In genomic region chr12:108690799-108691153, GRCh38 we compare ENCODE assay signal across 8 cellular contexts. TPM values are rescaled to one million over a fixed set of nuclear protein-coding genes. Genes with fewer than 3 reads are reported as not detected.
DNase-seq lines count a peak whose midpoint lies in the region; ATAC-seq and TF ChIP-seq lines count a peak whose summit lies in the region.

No MANE protein-coding gene starts in this region.

- no peaks in the 10 kb centered on the region for H3K27me3 ChIP-seq in hepatocyte

- no peaks in the 10 kb centered on the region for H3K9me3 ChIP-seq in hepatocyte (ENCODE audit: low read depth)

- H3K36me3 ChIP-seq in hepatocyte (replicated peaks; ENCODE audit: insufficient read depth, low read depth): no peaks in the 10 kb centered on the region

- ATAC-seq in activated CD4-positive, alpha-beta T cell treated with anti-CD3 and anti-CD28 coated beads for 36 hours: no peak
- no peak for ATAC-seq in activated B cell treated with CpG ODN at 0.5 μM for 24 hours (ENCODE audit: low read depth)

- DNase-seq in activated CD4-positive, alpha-beta T cell treated with anti-CD3 and anti-CD28 coated beads for 36 hours: no peak
- no peak for DNase-seq in activated CD4-positive, alpha-beta T cell treated with anti-CD3 and anti-CD28 coated beads for 48 hours
- DNase-seq in activated B cell treated with CpG ODN at 0.5 μM for 24 hours: no peak
- peak; percentile 18 for DNase-seq in hepatocyte (ENCODE audit: low spot score)
- DNase-seq in substantia nigra (lab: John Stamatoyannopoulos, UW): no peak
- no peak for DNase-seq in SKM-1 treated with dmso at 0.1 percent for 144 hours (lab: John Stamatoyannopoulos, UW; ENCODE audit: unreplicated experiment)
- no peak for DNase-seq in NCI-H1105 (lab: John Stamatoyannopoulos, UW)
- DNase-seq in stimulated activated CD4-positive, alpha-beta T cell treated with anti-CD3 and anti-CD28 coated beads, Interleukin-2, amount 100 ng/mL, for 24 hours: no peak

- peaks cover 37% of the 10 kb centered on the region for H3K4me1 ChIP-seq in hepatocyte (ENCODE audit: insufficient read depth)

- TF ChIP-seq CTCF in activated B cell treated with CpG ODN at 0.5 μM for 24 hours (IDR thresholded peaks at IDR 0.05) (no peak), hepatocyte (IDR thresholded peaks at IDR 0.05; ENCODE audit: poor library complexity) (no peak)

- no peaks in the 10 kb centered on the region for H3K9me2 ChIP-seq in hepatocyte (replicated peaks; ENCODE audit: insufficient read depth)

- H3K79me2 ChIP-seq in hepatocyte: peaks cover 70% of the 10 kb centered on the region

- peak overlapping the region; percentile 96 for H3K27ac Mint-ChIP-seq in activated CD4-positive, alpha-beta T cell treated with anti-CD3 and anti-CD28 coated beads for 36 hours
- H3K27ac Mint-ChIP-seq in activated B cell treated with CpG ODN at 0.5 μM for 24 hours: peak overlapping the region; percentile 89

- H3K27me3 Mint-ChIP-seq in activated CD4-positive, alpha-beta T cell treated with anti-CD3 and anti-CD28 coated beads for 36 hours: no peaks in the 10 kb centered on the region
- H3K27me3 Mint-ChIP-seq in activated B cell treated with CpG ODN at 0.5 μM for 24 hours: no peaks in the 10 kb centered on the region

- H3K27ac ChIP-seq in hepatocyte (peak overlapping the region; percentile 96), substantia nigra (ENCODE audit: low read depth, low read length, poor library complexity, severe bottlenecking) (peak overlapping the region; percentile 97)

- peak overlapping the region; percentile 67 for H3K4me3 Mint-ChIP-seq in activated CD4-positive, alpha-beta T cell treated with anti-CD3 and anti-CD28 coated beads for 36 hours
- peak overlapping the region; percentile 77 for H3K4me3 Mint-ChIP-seq in activated B cell treated with CpG ODN at 0.5 μM for 24 hours

- no peak overlapping the region for H3K4me3 ChIP-seq in hepatocyte

- no peaks in the 10 kb centered on the region for H4K20me1 ChIP-seq in hepatocyte (ENCODE audit: insufficient read depth, poor library complexity, severe bottlenecking)

- H3K9me3 Mint-ChIP-seq in activated CD4-positive, alpha-beta T cell treated with anti-CD3 and anti-CD28 coated beads for 36 hours (ENCODE audit: low read depth): peaks cover 5% of the 10 kb centered on the region
- H3K9me3 Mint-ChIP-seq in activated B cell treated with CpG ODN at 0.5 μM for 24 hours: no peaks in the 10 kb centered on the region

- POLR2A ChIA-PET in activated CD4-positive, alpha-beta T cell treated with anti-CD3 and anti-CD28 coated beads for 36 hours (lab: Charles Lee): interaction anchor here (0.6 to 1.3 kb wide), 3 partner anchors 12 to 367 kb away, joined by 3 to 5 read pairs (median 4); no protein-coding TSS in a partner anchor
- POLR2A ChIA-PET in activated B cell treated with CpG ODN at 0.5 μM for 24 hours (lab: Charles Lee): interaction anchor here (0.6 to 2.0 kb wide), 6 partner anchors 18 to 136 kb away, joined by 3 to 14 read pairs (median 4); partner anchors contain the start of gene ISCU

- peak overlapping the region; percentile 67 for H3K4me2 ChIP-seq in hepatocyte

- intact Hi-C loops in activated CD4-positive, alpha-beta T cell treated with anti-CD3 and anti-CD28 coated beads for 36 hours (cut with DNase I, micrococcal nuclease): loop anchor here (1.0 to 10.0 kb wide), 11 partner anchors 25 to 1366 kb away; partner anchors contain the start of genes CORO1C (in 2 of the 2), ISCU (in 1 of the 2), SART3 (in 1 of the 2) and SELPLG (in 1 of the 2)
- intact Hi-C loops in activated B cell treated with CpG ODN at 0.5 μM for 24 hours (cut with micrococcal nuclease): loop anchor here (1.0 to 2.0 kb wide), 4 partner anchors 23 to 127 kb away; no protein-coding TSS in a partner anchor

- H3K4me1 Mint-ChIP-seq in activated CD4-positive, alpha-beta T cell treated with anti-CD3 and anti-CD28 coated beads for 36 hours: peaks cover 78% of the 10 kb centered on the region
- H3K4me1 Mint-ChIP-seq in activated B cell treated with CpG ODN at 0.5 μM for 24 hours: peaks cover 51% of the 10 kb centered on the region

- WGBS in hepatocyte (ENCODE audit: low lambda C conversion rate, missing lambda C conversion rate): 66% methylated on average over 2 of the region's 2 CpGs

- H3K36me3 Mint-ChIP-seq in activated CD4-positive, alpha-beta T cell treated with anti-CD3 and anti-CD28 coated beads for 36 hours (ENCODE audit: low read depth): peaks cover 10% of the 10 kb centered on the region
- H3K36me3 Mint-ChIP-seq in activated B cell treated with CpG ODN at 0.5 μM for 24 hours (ENCODE audit: low read depth): peaks cover 20% of the 10 kb centered on the region

- H2AFZ ChIP-seq in hepatocyte: no peak overlapping the region

- CTCF ChIA-PET in activated CD4-positive, alpha-beta T cell treated with anti-CD3 and anti-CD28 coated beads for 36 hours (lab: Charles Lee): interaction anchor here (0.6 to 4.3 kb wide), 11 partner anchors 9 to 135 kb away, joined by 3 to 24 read pairs (median 4); partner anchors contain the start of genes ISCU and SELPLG
- CTCF ChIA-PET in activated B cell treated with CpG ODN at 0.5 μM for 24 hours (lab: Charles Lee): interaction anchor here (0.7 to 2.2 kb wide), 5 partner anchors 10 to 42 kb away, joined by 3 to 8 read pairs (median 3); no protein-coding TSS in a partner anchor

RNA-seq across cellular contexts. Expression of gene CORO1C, which starts 40.5 kb away (rescaled TPM):
- total RNA-seq in activated CD4-positive, alpha-beta T cell treated with anti-CD3 and anti-CD28 coated beads for 36 hours: 10 to 100 TPM; 83.5 to 90.8 TPM
- total RNA-seq in activated B cell treated with CpG ODN at 0.5 μM for 24 hours (68.3 and 69.4 TPM in 2 replicates), hepatocyte (109 and 137 TPM in 2 replicates)
- polyA plus RNA-seq in hepatocyte: 76.5 and 110 TPM in 2 replicates

RNA-seq across cellular contexts. Expression of gene SELPLG, which starts 57.1 kb away (rescaled TPM):
- 10 to 100 TPM; 31.0 to 36.9 TPM for total RNA-seq in activated CD4-positive, alpha-beta T cell treated with anti-CD3 and anti-CD28 coated beads for 36 hours
- total RNA-seq in activated B cell treated with CpG ODN at 0.5 μM for 24 hours: 1.8 and 2.0 TPM in 2 replicates
- 0.37 and 0.72 TPM in 2 replicates for total RNA-seq in hepatocyte
- polyA plus RNA-seq in hepatocyte: 1.5 and 1.8 TPM in 2 replicates

Comparison
In these comparisons a context has a peak if more than half of its experiments do, and no peak if none do; other contexts are left out.
1. RNA of gene SELPLG, which starts 57.1 kb away (total RNA-seq): 31.0 to 36.9 TPM in activated CD4-positive, alpha-beta T cell treated with anti-CD3 and anti-CD28 coated beads for 36 hours; 1.8 to 2.0 TPM in activated B cell treated with CpG ODN at 0.5 μM for 24 hours and 0.37 to 0.72 TPM in hepatocyte; every median in the first group is over 10 times any median in the second.